ENCODE assay signal across 19 cellular contexts in genomic region chr16:83769397-83770008, GRCh38. TPM values are rescaled to one million over a fixed set of nuclear protein-coding genes. Genes with fewer than 3 reads are reported as not detected.
DNase-seq lines count a peak whose midpoint lies in the region; ATAC-seq and TF ChIP-seq lines count a peak whose summit lies in the region.
"Had no signal": no experiment of that assay in that cellular context is flagged by ENCODE, and none has a peak within 500 bp of the region (broad histone marks: within the 10 kb centered on the region; RNA-seq: fewer than 3 reads in every experiment).

No MANE protein-coding gene starts in this region.

- peak overlapping the region; percentile 88 for H3K27ac ChIP-seq in HUES48 (ENCODE audit: low read depth, low read length)
- H3K27ac ChIP-seq in OCI-LY3 (ENCODE audit: low read length): peak overlapping the region; percentile 91
- no peak overlapping the region for H3K27ac ChIP-seq in tibial nerve
- H3K27ac ChIP-seq: brain microvascular endothelial cell, gastrocnemius medialis had no signal

- TF ChIP-seq EP300 in tibial nerve (IDR thresholded peaks at IDR 0.05): no peak

- H3K4me1 Mint-ChIP-seq in activated T-helper 2 cell treated with anti-CD3 and anti-CD28 coated beads, Interferon-gamma antibody, Interleukin-2, Interleukin-4, amounts not matched to agents 10 μg/mL and 5 μg/mL and 100 μg/mL, durations not matched to agents 14 hours and 24 hours and 36 hours (ENCODE audit: low read depth): peaks cover 6% of the 10 kb centered on the region
- H3K4me1 Mint-ChIP-seq: CD4-positive, alpha-beta memory T cell had no signal

- H3K4me3 Mint-ChIP-seq in activated T-helper 2 cell treated with anti-CD3 and anti-CD28 coated beads, Interferon-gamma antibody, Interleukin-2, Interleukin-4, amounts not matched to agents 10 μg/mL and 5 μg/mL and 100 μg/mL, durations not matched to agents 14 hours and 24 hours and 36 hours (ENCODE audit: low read depth): no peak overlapping the region
- H3K4me3 Mint-ChIP-seq: CD4-positive, alpha-beta memory T cell; stimulated activated naive CD8-positive, alpha-beta T cell treated with anti-CD3 and anti-CD28 coated beads, Interleukin-15, Interleukin-2, amounts not matched to agents 100 ng/mL and 50 ng/mL, for 24 hours; T-helper 1 cell treated with Interleukin-12 subunit alpha and Interleukin-12 subunit beta and Interleukin-4 antibody, amounts not matched to agents 30 μg/mL and 1 μg/mL, for 36 hours had no signal

- DNase-seq in left ventricle myocardium superior (no peak), sciatic nerve (ENCODE audit: low spot score) (no peak), T1000 (lab: John Stamatoyannopoulos, UW) (no peak), tibial nerve (ENCODE audit: low spot score in 2 of 2) (no peak)
- DNase-seq in activated T-helper 2 cell treated with anti-CD3 and anti-CD28 coated beads, Interferon-gamma antibody, Interleukin-2, Interleukin-4, amounts not matched to agents 10 μg/mL and 5 μg/mL and 100 μg/mL, durations not matched to agents 14 hours and 24 hours and 36 hours (ENCODE audit: low spot score): no peak
- DNase-seq: activated CD4-positive, alpha-beta T cell treated with anti-CD3 and anti-CD28 coated beads, Interleukin-2, amount 50 U/mL, for 4 hours; activated gamma-delta T cell treated with Interleukin-2 at 50 U/mL for 16 hours; brain microvascular endothelial cell; CD4-positive, alpha-beta memory T cell; effector memory CD4-positive, alpha-beta T cell; gastrocnemius medialis; left cardiac atrium; NCI-H1417; NCI-H446 had no signal

- intact Hi-C loops in left ventricle myocardium superior (cut with micrococcal nuclease) (no loop called here), sciatic nerve (cut with DNase I) (no loop called here)
- intact Hi-C loops in activated T-helper 2 cell treated with anti-CD3 and anti-CD28 coated beads, Interferon-gamma antibody, Interleukin-2, Interleukin-4, amounts not matched to agents 10 μg/mL and 5 μg/mL and 100 μg/mL, durations not matched to agents 14 hours and 24 hours and 36 hours (cut with micrococcal nuclease): no loop called here

- H3K27ac Mint-ChIP-seq in activated T-helper 2 cell treated with anti-CD3 and anti-CD28 coated beads, Interferon-gamma antibody, Interleukin-2, Interleukin-4, amounts not matched to agents 10 μg/mL and 5 μg/mL and 100 μg/mL, durations not matched to agents 14 hours and 24 hours and 36 hours: no peak overlapping the region
- H3K27ac Mint-ChIP-seq: CD4-positive, alpha-beta memory T cell; stimulated activated naive CD8-positive, alpha-beta T cell treated with anti-CD3 and anti-CD28 coated beads, Interleukin-15, Interleukin-2, amounts not matched to agents 100 ng/mL and 50 ng/mL, for 24 hours; T-helper 1 cell treated with Interleukin-12 subunit alpha and Interleukin-12 subunit beta and Interleukin-4 antibody, amounts not matched to agents 30 μg/mL and 1 μg/mL, for 36 hours had no signal

- peak overlapping the region; percentile 59 for H3K4me2 ChIP-seq in OCI-LY3 (ENCODE audit: low read length)

- H3K27me3 Mint-ChIP-seq in activated T-helper 2 cell treated with anti-CD3 and anti-CD28 coated beads, Interferon-gamma antibody, Interleukin-2, Interleukin-4, amounts not matched to agents 10 μg/mL and 5 μg/mL and 100 μg/mL, durations not matched to agents 14 hours and 24 hours and 36 hours (ENCODE audit: low read depth): no peaks in the 10 kb centered on the region

- no peaks in the 10 kb centered on the region for H3K9me3 Mint-ChIP-seq in activated T-helper 2 cell treated with anti-CD3 and anti-CD28 coated beads, Interferon-gamma antibody, Interleukin-2, Interleukin-4, amounts not matched to agents 10 μg/mL and 5 μg/mL and 100 μg/mL, durations not matched to agents 14 hours and 24 hours and 36 hours
- H3K9me3 Mint-ChIP-seq: stimulated activated naive CD8-positive, alpha-beta T cell treated with anti-CD3 and anti-CD28 coated beads, Interleukin-15, Interleukin-2, amounts not matched to agents 100 ng/mL and 50 ng/mL, for 24 hours; T-helper 1 cell treated with Interleukin-12 subunit alpha and Interleukin-12 subunit beta and Interleukin-4 antibody, amounts not matched to agents 30 μg/mL and 1 μg/mL, for 36 hours had no signal

- H3K4me3 ChIP-seq in HUES48 (ENCODE audit: low read depth, low read length): no peak overlapping the region; the same call in 1 of the 2 replicates
- peak overlapping the region; percentile 19 for H3K4me3 ChIP-seq in OCI-LY3 (ENCODE audit: low read length)
- H3K4me3 ChIP-seq in tibial nerve: no peak overlapping the region
- H3K4me3 ChIP-seq: gastrocnemius medialis, HAP-1 had no signal

- H3K36me3 ChIP-seq in HUES48 (ENCODE audit: control insufficient read depth, insufficient read depth, low read length) (no peaks in the 10 kb centered on the region), OCI-LY3 (replicated peaks; ENCODE audit: low read depth, low read length) (no peaks in the 10 kb centered on the region), tibial nerve (no peaks in the 10 kb centered on the region)
- H3K36me3 ChIP-seq: brain microvascular endothelial cell, gastrocnemius medialis, HAP-1 had no signal

- no peaks in the 10 kb centered on the region for H3K9me3 ChIP-seq in HUES48 (ENCODE audit: control insufficient read depth, insufficient read depth, low read length)
- no peaks in the 10 kb centered on the region for H3K9me3 ChIP-seq in OCI-LY3 (ENCODE audit: insufficient read depth, low read length)
- H3K9me3 ChIP-seq in tibial nerve: no peaks in the 10 kb centered on the region
- H3K9me3 ChIP-seq: gastrocnemius medialis, HAP-1 had no signal

- no peaks in the 10 kb centered on the region for H3K79me2 ChIP-seq in OCI-LY3 (ENCODE audit: low read length)

- H3K27me3 ChIP-seq in HUES48 (ENCODE audit: control insufficient read depth, insufficient read depth, low read length) (no peaks in the 10 kb centered on the region), OCI-LY3 (ENCODE audit: low read depth, low read length) (no peaks in the 10 kb centered on the region), tibial nerve (no peaks in the 10 kb centered on the region)
- H3K27me3 ChIP-seq: brain microvascular endothelial cell, gastrocnemius medialis had no signal

- peak overlapping the region; percentile 85; the same call in 1 of the 2 replicates for H2AFZ ChIP-seq in OCI-LY3 (ENCODE audit: low read depth, low read length)

- no peak for TF ChIP-seq POLR2A in tibial nerve (IDR thresholded peaks at IDR 0.05)

- H4K20me1 ChIP-seq in OCI-LY3 (ENCODE audit: insufficient read depth, low read length): no peaks in the 10 kb centered on the region

- TF ChIP-seq CTCF in OCI-LY3 (IDR thresholded peaks at IDR 0.05; ENCODE audit: low read depth, low read length): no peak
- no peak for TF ChIP-seq CTCF in tibial nerve (IDR thresholded peaks at IDR 0.05)

- H3K36me3 Mint-ChIP-seq in activated T-helper 2 cell treated with anti-CD3 and anti-CD28 coated beads, Interferon-gamma antibody, Interleukin-2, Interleukin-4, amounts not matched to agents 10 μg/mL and 5 μg/mL and 100 μg/mL, durations not matched to agents 14 hours and 24 hours and 36 hours (ENCODE audit: low read depth): no peaks in the 10 kb centered on the region
- H3K36me3 Mint-ChIP-seq: CD4-positive, alpha-beta memory T cell had no signal

- H3K4me1 ChIP-seq in HUES48 (ENCODE audit: control insufficient read depth, insufficient read depth, low read length) (peaks cover 17% of the 10 kb centered on the region), OCI-LY3 (ENCODE audit: low read length) (peaks cover 39% of the 10 kb centered on the region), tibial nerve (peaks cover 0 to 7% (median 0%) of the 10 kb centered on the region in 4 donors)
- H3K4me1 ChIP-seq: HAP-1 had no signal

- ATAC-seq in left ventricle myocardium superior: peak; percentile 39
- ATAC-seq in sciatic nerve: peak; percentile 65
- ATAC-seq: gastrocnemius medialis had no signal

- no peak overlapping the region for H3K9ac ChIP-seq in HUES48 (ENCODE audit: low read depth, low read length)
- peak overlapping the region; percentile 57 for H3K9ac ChIP-seq in OCI-LY3 (ENCODE audit: low read length)

- WGBS in tibial nerve, 2 donors: 61 to 76% methylated on average over 5 of the region's 5 CpGs

RNA-seq across cellular contexts. Expression of gene HSBP1, which starts 38.3 kb away (rescaled TPM):
- total RNA-seq in left ventricle myocardium superior: 176 TPM
- total RNA-seq in sciatic nerve: 75.6 TPM
- total RNA-seq in activated T-helper 2 cell treated with anti-CD3 and anti-CD28 coated beads, Interferon-gamma antibody, Interleukin-2, Interleukin-4, amounts not matched to agents 10 μg/mL and 5 μg/mL and 100 μg/mL, durations not matched to agents 14 hours and 24 hours and 36 hours: 109 and 117 TPM in 2 replicates
- total RNA-seq in tibial nerve: 10 to 100 TPM in 1 of 4 donors, 1 to 10 TPM in 3; 7.3 to 12.6 (median 8.5) TPM

Comparison
In these comparisons a context has a peak if more than half of its experiments do, and no peak if none do; other contexts are left out.
1. H3K27ac ChIP-seq: peak in HUES48 (single experiment) and OCI-LY3 (single experiment); none in tibial nerve (0 of 4).